Comparison of ENCODE assay signal across 13 cellular contexts in the genomic region with DNA sequence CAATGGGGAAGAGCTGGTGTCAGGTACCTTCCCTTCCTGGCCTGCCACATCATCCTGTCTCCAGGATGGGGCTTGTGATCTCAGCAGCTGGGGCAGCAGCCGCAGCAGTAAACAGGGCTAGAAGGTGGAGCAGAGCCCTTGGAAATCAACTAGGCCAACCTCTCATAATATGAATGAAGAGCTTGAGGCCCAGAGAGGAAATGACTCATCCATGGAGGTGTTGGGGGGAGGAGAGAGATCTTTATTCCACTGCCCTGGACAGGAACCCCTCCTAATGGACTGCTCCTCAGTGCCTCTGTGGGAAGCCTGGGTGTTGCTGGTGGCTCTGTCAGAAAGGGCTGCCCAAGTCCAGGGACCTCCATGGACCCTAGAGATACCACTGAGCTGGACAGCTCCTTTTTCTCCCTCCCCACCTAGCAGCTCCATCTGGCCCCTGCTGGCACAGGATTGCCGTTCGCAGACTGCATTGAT.
DNase-seq lines count a peak whose midpoint lies in the region; ATAC-seq and TF ChIP-seq lines count a peak whose summit lies in the region.
"Had no signal": no experiment of that assay in that cellular context is flagged by ENCODE, and none has a peak within 500 bp of the region (broad histone marks: within the 10 kb centered on the region; RNA-seq: fewer than 3 reads in every experiment).

No MANE protein-coding gene starts in this region.

- H3K27me3 Mint-ChIP-seq in activated CD8-positive, alpha-beta T cell treated with anti-CD3 and anti-CD28 coated beads for 36 hours = peaks cover 21% of the 10 kb centered on the region
- peaks cover 14% of the 10 kb centered on the region for H3K27me3 Mint-ChIP-seq in activated CD8-positive, alpha-beta T cell treated with anti-CD3 and anti-CD28 coated beads, Interleukin-2, amount 10 ng/mL, durations not matched to agents 7 days and 5 days (ENCODE audit: low read depth)
- peaks cover 16% of the 10 kb centered on the region for H3K27me3 Mint-ChIP-seq in chondrocyte (ENCODE audit: low read depth)

- intact Hi-C loops in activated CD8-positive, alpha-beta T cell treated with anti-CD3 and anti-CD28 coated beads for 36 hours (cut with micrococcal nuclease) = no loop called here

- POLR2A ChIA-PET in activated CD8-positive, alpha-beta T cell treated with anti-CD3 and anti-CD28 coated beads for 36 hours (lab: Charles Lee) = no interaction called here
- POLR2A ChIA-PET in activated CD8-positive, alpha-beta T cell treated with anti-CD3 and anti-CD28 coated beads, Interleukin-2, amount 10 ng/mL, durations not matched to agents 7 days and 5 days (lab: Charles Lee) = interaction anchor here (0.6 kb wide), 1 partner anchor 87 kb away, joined by 7 read pairs; no protein-coding TSS in a partner anchor

- CTCF ChIA-PET in activated CD8-positive, alpha-beta T cell treated with anti-CD3 and anti-CD28 coated beads for 36 hours (lab: Charles Lee) = no interaction called here
- CTCF ChIA-PET in activated CD8-positive, alpha-beta T cell treated with anti-CD3 and anti-CD28 coated beads, Interleukin-2, amount 10 ng/mL, durations not matched to agents 7 days and 5 days (lab: Charles Lee) = no interaction called here

- peaks cover 6% of the 10 kb centered on the region for H3K4me1 Mint-ChIP-seq in activated CD8-positive, alpha-beta T cell treated with anti-CD3 and anti-CD28 coated beads for 36 hours (ENCODE audit: low read depth)
- peaks cover 6% of the 10 kb centered on the region for H3K4me1 Mint-ChIP-seq in activated CD8-positive, alpha-beta T cell treated with anti-CD3 and anti-CD28 coated beads, Interleukin-2, amount 10 ng/mL, durations not matched to agents 7 days and 5 days (ENCODE audit: low read depth)
- H3K4me1 Mint-ChIP-seq in chondrocyte (ENCODE audit: low read depth) = peaks cover 9% of the 10 kb centered on the region
- H3K4me1 Mint-ChIP-seq: stimulated activated memory B cell treated with anti-CD40 and anti-IgM and Interleukin-4, amounts not matched to agents 10 μg/mL and 1 μg/mL and 100 μg/mL, for 72 hours had no signal

- no peak overlapping the region for H3K4me3 ChIP-seq in retinal pigment epithelial cell (ENCODE audit: low read length)
- H3K4me3 ChIP-seq: HAP-1 had no signal

- ATAC-seq in activated CD8-positive, alpha-beta T cell treated with anti-CD3 and anti-CD28 coated beads for 36 hours = no peak
- ATAC-seq in activated CD8-positive, alpha-beta T cell treated with anti-CD3 and anti-CD28 coated beads, Interleukin-2, amount 10 ng/mL, durations not matched to agents 7 days and 5 days = no peak
- ATAC-seq: stimulated activated memory B cell treated with anti-CD40 and anti-IgM and Interleukin-4, amounts not matched to agents 10 μg/mL and 1 μg/mL and 100 μg/mL, for 72 hours had no signal

- TF ChIP-seq CTCF in activated CD8-positive, alpha-beta T cell treated with anti-CD3 and anti-CD28 coated beads for 36 hours (IDR thresholded peaks at IDR 0.05) = no peak
- TF ChIP-seq CTCF in retinal pigment epithelial cell (conservative IDR thresholded peaks at IDR 0.05; ENCODE audit: low read depth, low read length) (peak; percentile 4), chondrocyte (IDR thresholded peaks at IDR 0.05) (no peak)

- DNase-seq in activated CD8-positive, alpha-beta T cell treated with anti-CD3 and anti-CD28 coated beads for 36 hours = peak; percentile 6
- no peak for DNase-seq in activated CD8-positive, alpha-beta T cell treated with anti-CD3 and anti-CD28 coated beads, Interleukin-2, amount 10 ng/mL, durations not matched to agents 7 days and 5 days
- DNase-seq in NCI-H226 (peak; percentile 76), cerebellum (ENCODE audit: low spot score) (peak; percentile 45), retinal pigment epithelial cell (ENCODE audit: low read depth) (no peak), activated T-cell treated with anti-CD3 and anti-CD28 coated beads for 4 hours (no peak), NCI-H2171 treated with DMSO at 0.1 percent for 48 hours (lab: John Stamatoyannopoulos, UW) (no peak), chondrocyte (ENCODE audit: low spot score) (no peak)
- DNase-seq: activated T-cell treated with anti-CD3 and anti-CD28 coated beads, Interleukin-2, amount 50 U/mL, for 24 hours; effector CD8-positive, alpha-beta T cell had no signal

- no peak overlapping the region for H3K4me3 Mint-ChIP-seq in activated CD8-positive, alpha-beta T cell treated with anti-CD3 and anti-CD28 coated beads for 36 hours
- no peak overlapping the region for H3K4me3 Mint-ChIP-seq in activated CD8-positive, alpha-beta T cell treated with anti-CD3 and anti-CD28 coated beads, Interleukin-2, amount 10 ng/mL, durations not matched to agents 7 days and 5 days
- H3K4me3 Mint-ChIP-seq in chondrocyte (ENCODE audit: unreplicated experiment) = no peak overlapping the region
- H3K4me3 Mint-ChIP-seq: activated T-cell treated with anti-CD3 and anti-CD28 coated beads, Interleukin-2, amount 50 U/mL, for 24 hours; B cell; stimulated activated memory B cell treated with anti-CD40 and anti-IgM and Interleukin-4, amounts not matched to agents 10 μg/mL and 1 μg/mL and 100 μg/mL, for 72 hours had no signal

- no peak overlapping the region for H3K27ac Mint-ChIP-seq in activated CD8-positive, alpha-beta T cell treated with anti-CD3 and anti-CD28 coated beads for 36 hours
- H3K27ac Mint-ChIP-seq in activated CD8-positive, alpha-beta T cell treated with anti-CD3 and anti-CD28 coated beads, Interleukin-2, amount 10 ng/mL, durations not matched to agents 7 days and 5 days = no peak overlapping the region
- H3K27ac Mint-ChIP-seq in chondrocyte (ENCODE audit: unreplicated experiment) = no peak overlapping the region
- H3K27ac Mint-ChIP-seq: activated T-cell treated with anti-CD3 and anti-CD28 coated beads, Interleukin-2, amount 50 U/mL, for 24 hours; B cell; stimulated activated memory B cell treated with anti-CD40 and anti-IgM and Interleukin-4, amounts not matched to agents 10 μg/mL and 1 μg/mL and 100 μg/mL, for 72 hours had no signal

- no peaks in the 10 kb centered on the region for H3K9me3 Mint-ChIP-seq in activated CD8-positive, alpha-beta T cell treated with anti-CD3 and anti-CD28 coated beads for 36 hours
- H3K9me3 Mint-ChIP-seq in activated CD8-positive, alpha-beta T cell treated with anti-CD3 and anti-CD28 coated beads, Interleukin-2, amount 10 ng/mL, durations not matched to agents 7 days and 5 days (ENCODE audit: insufficient read depth) = no peaks in the 10 kb centered on the region
- no peaks in the 10 kb centered on the region for H3K9me3 Mint-ChIP-seq in chondrocyte (ENCODE audit: low read depth)
- H3K9me3 Mint-ChIP-seq: activated T-cell treated with anti-CD3 and anti-CD28 coated beads, Interleukin-2, amount 50 U/mL, for 24 hours; stimulated activated memory B cell treated with anti-CD40 and anti-IgM and Interleukin-4, amounts not matched to agents 10 μg/mL and 1 μg/mL and 100 μg/mL, for 72 hours had no signal

- no peaks in the 10 kb centered on the region for H3K36me3 Mint-ChIP-seq in activated CD8-positive, alpha-beta T cell treated with anti-CD3 and anti-CD28 coated beads for 36 hours (ENCODE audit: low read depth)
- H3K36me3 Mint-ChIP-seq in activated CD8-positive, alpha-beta T cell treated with anti-CD3 and anti-CD28 coated beads, Interleukin-2, amount 10 ng/mL, durations not matched to agents 7 days and 5 days (ENCODE audit: low read depth) = no peaks in the 10 kb centered on the region
- no peaks in the 10 kb centered on the region for H3K36me3 Mint-ChIP-seq in chondrocyte (ENCODE audit: low read depth)
- H3K36me3 Mint-ChIP-seq: stimulated activated memory B cell treated with anti-CD40 and anti-IgM and Interleukin-4, amounts not matched to agents 10 μg/mL and 1 μg/mL and 100 μg/mL, for 72 hours had no signal

Comparison
In these comparisons a context has a peak if more than half of its experiments do, and no peak if none do; other contexts are left out.
1. DNase-seq: peak in activated CD8-positive, alpha-beta T cell treated with anti-CD3 and anti-CD28 coated beads for 36 hours (single experiment), NCI-H226 (single experiment) and cerebellum (single experiment); none in activated CD8-positive, alpha-beta T cell treated with anti-CD3 and anti-CD28 coated beads, Interleukin-2, amount 10 ng/mL, durations not matched to agents 7 days and 5 days (single experiment), retinal pigment epithelial cell (single experiment), activated T-cell treated with anti-CD3 and anti-CD28 coated beads for 4 hours (single experiment), NCI-H2171 treated with DMSO at 0.1 percent for 48 hours (single experiment) and chondrocyte (single experiment).